ENCODE assay signal across 30 cellular contexts in genomic region chr13:104993708-104994107, GRCh38.
"Had no signal": no experiment of that assay in that cellular context is flagged by ENCODE, and none has a peak within 500 bp of the region (broad histone marks: within the 10 kb centered on the region; RNA-seq: fewer than 3 reads in every experiment).

No MANE protein-coding gene starts in this region.

- H3K9me3 Mint-ChIP-seq: activated CD4-positive, alpha-beta T cell treated with anti-CD3 and anti-CD28 coated beads, Interleukin-2, amount 10 ng/mL, durations not matched to agents 7 days and 5 days; mesothelial cell of epicardium; nephron progenitor cell; stimulated activated naive CD8-positive, alpha-beta T cell treated with anti-CD3 and anti-CD28 coated beads, Interleukin-15, Interleukin-2, amounts not matched to agents 100 ng/mL and 50 ng/mL, for 24 hours had no signal

- H3K27ac Mint-ChIP-seq: activated CD4-positive, alpha-beta memory T cell treated with anti-CD3 and anti-CD28 coated beads, Interleukin-2, amount 10 ng/mL, durations not matched to agents 7 days and 5 days; activated CD4-positive, alpha-beta T cell treated with anti-CD3 and anti-CD28 coated beads, Interleukin-2, amount 10 ng/mL, durations not matched to agents 7 days and 5 days; activated naive CD8-positive, alpha-beta T cell; activated T-cell treated with anti-CD3 and anti-CD28 coated beads, Interleukin-2, amount 50 U/mL, for 72 hours; mesothelial cell of epicardium; naive B cell; nephron progenitor cell; stimulated activated effector memory CD8-positive, alpha-beta T cell treated with anti-CD3 and anti-CD28 coated beads, Interleukin-12 subunit alpha, Interleukin-12 subunit beta, amount 100 ng/mL, for 72 hours; stimulated activated naive CD8-positive, alpha-beta T cell treated with anti-CD3 and anti-CD28 coated beads, Interleukin-15, Interleukin-2, amounts not matched to agents 100 ng/mL and 50 ng/mL, for 24 hours had no signal

- H3K27me3 ChIP-seq: body of pancreas, gastroesophageal sphincter, hepatocyte, ovary had no signal

- H3K4me2 ChIP-seq: hepatocyte had no signal

- H3K27me3 Mint-ChIP-seq: activated CD4-positive, alpha-beta memory T cell treated with anti-CD3 and anti-CD28 coated beads, Interleukin-2, amount 10 ng/mL, durations not matched to agents 7 days and 5 days; activated naive CD8-positive, alpha-beta T cell; naive B cell; stimulated activated naive CD8-positive, alpha-beta T cell treated with anti-CD3 and anti-CD28 coated beads, Interleukin-15, Interleukin-2, amounts not matched to agents 100 ng/mL and 50 ng/mL, for 24 hours had no signal

- H3K4me3 ChIP-seq: body of pancreas, gastroesophageal sphincter, hepatocyte, ovary, prostate gland, skin epidermis, thoracic aorta had no signal

- H3K79me2 ChIP-seq: hepatocyte had no signal

- H3K4me1 Mint-ChIP-seq: activated CD4-positive, alpha-beta memory T cell treated with anti-CD3 and anti-CD28 coated beads, Interleukin-2, amount 10 ng/mL, durations not matched to agents 7 days and 5 days; activated CD4-positive, alpha-beta T cell treated with anti-CD3 and anti-CD28 coated beads, Interleukin-2, amount 10 ng/mL, durations not matched to agents 7 days and 5 days; naive B cell; stimulated activated effector memory CD8-positive, alpha-beta T cell treated with anti-CD3 and anti-CD28 coated beads, Interleukin-12 subunit alpha, Interleukin-12 subunit beta, amount 100 ng/mL, for 72 hours had no signal

- H3K27ac ChIP-seq: body of pancreas, gastroesophageal sphincter, hepatocyte, ovary, prostate gland, skin epidermis, thoracic aorta had no signal

- H3K9me3 ChIP-seq: body of pancreas, gastroesophageal sphincter, ovary, prostate gland, thoracic aorta had no signal

- H3K36me3 ChIP-seq: gastroesophageal sphincter, ovary, prostate gland, thoracic aorta had no signal

- DNase-seq: activated CD4-positive, alpha-beta memory T cell treated with anti-CD3 and anti-CD28 coated beads, Interleukin-2, amount 10 ng/mL, durations not matched to agents 7 days and 5 days; activated CD4-positive, alpha-beta T cell treated with anti-CD3 and anti-CD28 coated beads for 1 hour; activated CD4-positive, alpha-beta T cell treated with anti-CD3 and anti-CD28 coated beads, Interleukin-2, amount 10 ng/mL, durations not matched to agents 7 days and 5 days; activated CD8-positive, alpha-beta memory T cell treated with anti-CD3 and anti-CD28 coated beads, Interleukin-2, amount 50 U/mL, for 48 hours; activated effector memory CD4-positive, alpha-beta T cell treated with Interleukin-2 at 50 U/mL for 16 hours; activated naive CD4-positive, alpha-beta T cell treated with Interleukin-2 at 50 U/mL for 16 hours; activated T-cell treated with anti-CD3 and anti-CD28 coated beads, Interleukin-2, amount 50 U/mL, for 72 hours; anterior cingulate cortex; body of pancreas; dermis blood vessel endothelial cell; effector CD4-positive, alpha-beta T cell; islet precursor cell; left ventricle myocardium superior; naive B cell; nephron progenitor cell; ovary; retina; stimulated activated CD4-positive, alpha-beta T cell treated with anti-CD3 and anti-CD28 coated beads, Interleukin-12 subunit alpha, Interleukin-12 subunit beta, amount 100 ng/mL, for 4 hours; stimulated activated CD4-positive, alpha-beta T cell treated with anti-CD3 and anti-CD28 coated beads, Interleukin-4, amount 100 ng/mL, for 1 hour; trophoblast cell had no signal

- H2AFZ ChIP-seq: hepatocyte had no signal

- H3K4me1 ChIP-seq: body of pancreas, gastroesophageal sphincter, prostate gland had no signal

- H3K4me3 Mint-ChIP-seq: activated CD4-positive, alpha-beta memory T cell treated with anti-CD3 and anti-CD28 coated beads, Interleukin-2, amount 10 ng/mL, durations not matched to agents 7 days and 5 days; activated CD4-positive, alpha-beta T cell treated with anti-CD3 and anti-CD28 coated beads, Interleukin-2, amount 10 ng/mL, durations not matched to agents 7 days and 5 days; activated naive CD8-positive, alpha-beta T cell; activated T-cell treated with anti-CD3 and anti-CD28 coated beads, Interleukin-2, amount 50 U/mL, for 72 hours; mesothelial cell of epicardium; naive B cell; nephron progenitor cell; stimulated activated effector memory CD8-positive, alpha-beta T cell treated with anti-CD3 and anti-CD28 coated beads, Interleukin-12 subunit alpha, Interleukin-12 subunit beta, amount 100 ng/mL, for 72 hours; stimulated activated naive CD8-positive, alpha-beta T cell treated with anti-CD3 and anti-CD28 coated beads, Interleukin-15, Interleukin-2, amounts not matched to agents 100 ng/mL and 50 ng/mL, for 24 hours had no signal

- H3K36me3 Mint-ChIP-seq: mesothelial cell of epicardium; naive B cell; stimulated activated effector memory CD8-positive, alpha-beta T cell treated with anti-CD3 and anti-CD28 coated beads, Interleukin-12 subunit alpha, Interleukin-12 subunit beta, amount 100 ng/mL, for 72 hours had no signal

- ATAC-seq: activated T-cell treated with anti-CD3 and anti-CD28 coated beads, Interleukin-2, amount 50 U/mL, for 72 hours; body of pancreas; gastroesophageal sphincter; left ventricle myocardium superior; sciatic nerve; stimulated activated effector memory CD8-positive, alpha-beta T cell treated with anti-CD3 and anti-CD28 coated beads, Interleukin-12 subunit alpha, Interleukin-12 subunit beta, amount 100 ng/mL, for 72 hours had no signal
